ENCODE assay signal across 1 cellular context in genomic region chr10:117457071-117457810, GRCh38.
TF ChIP-seq lines count a peak whose summit lies in the region.

No MANE protein-coding gene starts in this region.

TF ChIP-seq in GM12878, 131 proteins besides CTCF, POLR2A, EP300 and RAD21:
- TF ChIP-seq FOS (IDR thresholded peaks at IDR 0.05; ENCODE audit: borderline replicate concordance, extremely low read depth, insufficient read length) (no peak), IRF5 (IDR thresholded peaks at IDR 0.05; ENCODE audit: borderline replicate concordance) (no peak), ZBTB11 (CRISPR knock-in tag; IDR thresholded peaks at IDR 0.05) (no peak), NR2C2 (IDR thresholded peaks at IDR 0.05; ENCODE audit: borderline replicate concordance, control insufficient read depth, insufficient read length, low read depth) (no peak), ATF2 (IDR thresholded peaks at IDR 0.05; ENCODE audit: low read length) (no peak), RFX5 (IDR thresholded peaks at IDR 0.05; ENCODE audit: low read depth, low read length) (no peak), ZBED1 (IDR thresholded peaks at IDR 0.05; ENCODE audit: borderline replicate concordance) (no peak), TCF12 (IDR thresholded peaks at IDR 0.05; ENCODE audit: low read depth, low read length) (no peak), TAF1 (IDR thresholded peaks at IDR 0.05; ENCODE audit: borderline replicate concordance, low read depth, low read length) (no peak), MLLT1 (IDR thresholded peaks at IDR 0.05) (no peak), HDGF (IDR thresholded peaks at IDR 0.05) (no peak), SREBF2 (IDR thresholded peaks at IDR 0.05; ENCODE audit: low read length) (no peak)
TF ChIP-seq in GM12878: peak in this region for 0.
